24 cellular contexts compared by ENCODE assay signal in the genomic region with DNA sequence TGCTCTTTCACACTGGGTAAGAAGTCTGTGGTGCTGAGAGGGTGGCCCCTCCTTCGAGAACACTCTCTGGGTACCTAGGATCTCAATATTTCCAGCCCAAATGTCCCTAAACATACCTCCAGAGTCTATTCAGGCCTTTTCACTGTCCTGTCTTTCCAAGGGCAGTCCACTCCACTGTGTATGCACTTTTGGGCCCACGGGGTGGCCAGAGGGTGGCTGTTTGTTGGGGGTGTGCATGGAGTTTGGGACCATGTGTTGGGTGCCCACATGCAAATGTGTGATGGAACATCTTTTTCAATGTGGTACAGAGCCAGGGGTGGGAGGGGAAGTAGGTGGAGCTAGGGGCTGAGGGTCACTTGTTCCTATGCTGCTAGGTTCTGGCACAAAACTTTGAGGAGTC.
"Had no signal": no experiment of that assay in that cellular context is flagged by ENCODE, and none has a peak within 500 bp of the region (broad histone marks: within the 10 kb centered on the region; RNA-seq: fewer than 3 reads in every experiment).

No MANE protein-coding gene starts in this region.

- H3K27me3 Mint-ChIP-seq: activated CD4-positive, alpha-beta memory T cell treated with anti-CD3 and anti-CD28 coated beads for 36 hours; activated CD4-positive, alpha-beta T cell treated with anti-CD3 and anti-CD28 coated beads for 36 hours; activated CD4-positive, alpha-beta T cell treated with anti-CD3 and anti-CD28 coated beads, Interleukin-2, amount 10 ng/mL, durations not matched to agents 24 days and 14 days; activated CD8-positive, alpha-beta memory T cell treated with anti-CD3 and anti-CD28 coated beads, Interleukin-2, amount 10 ng/mL, durations not matched to agents 7 days and 5 days had no signal

- FAIRE-seq: colon, frontal cortex had no signal

- H3K27ac Mint-ChIP-seq: activated CD4-positive, alpha-beta memory T cell treated with anti-CD3 and anti-CD28 coated beads for 36 hours; activated CD4-positive, alpha-beta T cell treated with anti-CD3 and anti-CD28 coated beads for 36 hours; activated CD4-positive, alpha-beta T cell treated with anti-CD3 and anti-CD28 coated beads, Interleukin-2, amount 10 ng/mL, durations not matched to agents 24 days and 14 days; activated CD8-positive, alpha-beta memory T cell treated with anti-CD3 and anti-CD28 coated beads, Interleukin-2, amount 10 ng/mL, durations not matched to agents 7 days and 5 days; activated CD8-positive, alpha-beta T cell treated with anti-CD3 and anti-CD28 coated beads, Interleukin-2, amount 10 ng/mL, durations not matched to agents 7 days and 5 days; activated naive CD8-positive, alpha-beta T cell; activated T-cell treated with anti-CD3 and anti-CD28 coated beads, Interleukin-2, amount 50 U/mL, for 72 hours had no signal

- H3K9me3 Mint-ChIP-seq: activated CD4-positive, alpha-beta memory T cell treated with anti-CD3 and anti-CD28 coated beads for 36 hours had no signal

- H3K27ac ChIP-seq: body of pancreas had no signal

- H3K4me3 Mint-ChIP-seq: activated CD4-positive, alpha-beta memory T cell treated with anti-CD3 and anti-CD28 coated beads for 36 hours; activated CD4-positive, alpha-beta T cell treated with anti-CD3 and anti-CD28 coated beads for 36 hours; activated CD4-positive, alpha-beta T cell treated with anti-CD3 and anti-CD28 coated beads, Interleukin-2, amount 10 ng/mL, durations not matched to agents 24 days and 14 days; activated CD8-positive, alpha-beta memory T cell treated with anti-CD3 and anti-CD28 coated beads, Interleukin-2, amount 10 ng/mL, durations not matched to agents 7 days and 5 days; activated CD8-positive, alpha-beta T cell treated with anti-CD3 and anti-CD28 coated beads, Interleukin-2, amount 10 ng/mL, durations not matched to agents 7 days and 5 days; activated naive CD8-positive, alpha-beta T cell; activated T-cell treated with anti-CD3 and anti-CD28 coated beads, Interleukin-2, amount 50 U/mL, for 72 hours had no signal

- DNase-seq: activated CD4-positive, alpha-beta memory T cell treated with anti-CD3 and anti-CD28 coated beads for 36 hours; activated CD4-positive, alpha-beta T cell treated with anti-CD3 and anti-CD28 coated beads for 36 hours; activated CD4-positive, alpha-beta T cell treated with anti-CD3 and anti-CD28 coated beads, Interleukin-2, amount 10 ng/mL, durations not matched to agents 24 days and 14 days; activated CD4-positive, CD25-positive, alpha-beta regulatory T cell; activated CD4-positive, CD25-positive, alpha-beta regulatory T cell treated with anti-CD3 and anti-CD28 coated beads, Interleukin-2, amount 50 U/mL, for 72 hours; activated CD8-positive, alpha-beta memory T cell treated with anti-CD3 and anti-CD28 coated beads, Interleukin-2, amount 10 ng/mL, durations not matched to agents 7 days and 5 days; activated CD8-positive, alpha-beta memory T cell treated with anti-CD3 and anti-CD28 coated beads, Interleukin-2, amount 50 U/mL, for 4 hours; activated CD8-positive, alpha-beta T cell treated with anti-CD3 and anti-CD28 coated beads, Interleukin-2, amount 10 ng/mL, durations not matched to agents 7 days and 5 days; activated gamma-delta T cell treated with Interleukin-2 at 50 U/mL for 16 hours; activated naive CD4-positive, alpha-beta T cell treated with anti-CD3 and anti-CD28 coated beads, Interleukin-2, amount 50 U/mL, for 16 hours; activated naive CD4-positive, alpha-beta T cell treated with Interleukin-2 at 50 U/mL for 16 hours; activated T-cell treated with anti-CD3 and anti-CD28 coated beads, Interleukin-2, amount 50 U/mL, for 1 hour; activated T-cell treated with anti-CD3 and anti-CD28 coated beads, Interleukin-2, amount 50 U/mL, for 72 hours; amniotic stem cell; aorta; body of pancreas; caudate nucleus; effector CD8-positive, alpha-beta T cell; foreskin fibroblast; head of caudate nucleus; T-helper 2 cell had no signal

- H3K9me3 ChIP-seq: body of pancreas had no signal

- H3K27me3 ChIP-seq: body of pancreas had no signal

- H3K4me3 ChIP-seq: body of pancreas had no signal

- H3K36me3 Mint-ChIP-seq: activated CD4-positive, alpha-beta memory T cell treated with anti-CD3 and anti-CD28 coated beads for 36 hours; activated CD8-positive, alpha-beta memory T cell treated with anti-CD3 and anti-CD28 coated beads, Interleukin-2, amount 10 ng/mL, durations not matched to agents 7 days and 5 days; activated naive CD8-positive, alpha-beta T cell had no signal

- H3K4me1 ChIP-seq: body of pancreas had no signal
